In the genomic region with DNA sequence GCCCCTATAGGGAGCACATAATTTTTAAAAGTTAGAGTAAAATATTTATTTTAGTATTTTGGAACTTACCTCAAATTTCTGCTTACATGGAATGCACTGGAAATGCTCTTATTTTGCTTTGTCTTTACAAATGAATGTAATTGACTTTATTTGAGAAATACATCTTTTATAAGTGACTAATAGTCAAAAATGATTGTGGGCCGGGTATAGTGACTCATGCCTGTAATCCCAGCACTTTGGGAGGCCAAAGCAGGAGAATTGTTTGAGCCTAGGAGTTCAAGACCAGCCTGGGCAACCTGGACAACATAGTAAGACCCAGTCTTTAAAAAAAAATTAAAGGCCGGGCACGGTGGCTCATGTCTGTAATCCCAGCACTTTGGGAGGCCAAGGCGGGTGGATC, we compare ENCODE assay signal across 17 cellular contexts.
"Had no signal": no experiment of that assay in that cellular context is flagged by ENCODE, and none has a peak within 500 bp of the region (broad histone marks: within the 10 kb centered on the region; RNA-seq: fewer than 3 reads in every experiment).

No MANE protein-coding gene starts in this region.

- H3K27me3 ChIP-seq: brain microvascular endothelial cell, gastroesophageal sphincter had no signal

- DNase-seq: activated CD4-positive, alpha-beta T cell treated with anti-CD3 and anti-CD28 coated beads, Interleukin-2, amount 50 U/mL, for 1 hour; activated CD4-positive, CD25-positive, alpha-beta regulatory T cell; activated CD8-positive, alpha-beta memory T cell treated with anti-CD3 and anti-CD28 coated beads for 24 hours; activated naive CD4-positive, alpha-beta T cell; activated naive CD8-positive, alpha-beta T cell treated with anti-CD3 and anti-CD28 coated beads, Interleukin-2, amount 10 ng/mL, durations not matched to agents 7 days and 5 days; brain microvascular endothelial cell; cerebellar nuclear complex; dermis blood vessel endothelial cell; effector memory CD8-positive, alpha-beta T cell; mucosa of descending colon; naive thymus-derived CD4-positive, alpha-beta T cell had no signal

- H3K4me3 Mint-ChIP-seq: activated naive CD8-positive, alpha-beta T cell treated with anti-CD3 and anti-CD28 coated beads, Interleukin-2, amount 10 ng/mL, durations not matched to agents 7 days and 5 days; activated T-helper 1 cell treated with anti-CD3 and anti-CD28 coated beads, Interleukin-12 subunit alpha, Interleukin-12 subunit beta, Interleukin-2, Interleukin-4 antibody, amounts not matched to agents 30 ng/mL and 10 ng/mL and 1 ng/mL, durations not matched to agents 14 hours and 24 hours and 36 hours; effector memory CD8-positive, alpha-beta T cell; naive thymus-derived CD4-positive, alpha-beta T cell; stimulated activated effector memory CD8-positive, alpha-beta T cell treated with anti-CD3 and anti-CD28 coated beads, Interleukin-12 subunit alpha, Interleukin-12 subunit beta, amount 100 ng/mL, for 72 hours; T-helper 2 cell treated with Interferon-gamma antibody and Interleukin-4, amounts not matched to agents 5 μg/mL and 100 μg/mL, for 36 hours had no signal

- ATAC-seq: effector memory CD8-positive, alpha-beta T cell; gastroesophageal sphincter; left lobe of liver; mucosa of descending colon; naive thymus-derived CD4-positive, alpha-beta T cell; stimulated activated effector memory CD8-positive, alpha-beta T cell treated with anti-CD3 and anti-CD28 coated beads, Interleukin-12 subunit alpha, Interleukin-12 subunit beta, amount 100 ng/mL, for 72 hours had no signal

- H3K27me3 Mint-ChIP-seq: activated naive CD8-positive, alpha-beta T cell treated with anti-CD3 and anti-CD28 coated beads, Interleukin-2, amount 10 ng/mL, durations not matched to agents 7 days and 5 days; effector memory CD8-positive, alpha-beta T cell; naive thymus-derived CD4-positive, alpha-beta T cell had no signal

- H3K9me3 ChIP-seq: gastroesophageal sphincter, mucosa of descending colon, thoracic aorta had no signal

- H3K27ac ChIP-seq: brain microvascular endothelial cell, gastroesophageal sphincter, thoracic aorta had no signal

- H3K4me3 ChIP-seq: gastroesophageal sphincter, mucosa of descending colon, thoracic aorta had no signal

- H3K9me3 Mint-ChIP-seq: activated naive CD8-positive, alpha-beta T cell treated with anti-CD3 and anti-CD28 coated beads, Interleukin-2, amount 10 ng/mL, durations not matched to agents 7 days and 5 days; activated T-helper 1 cell treated with anti-CD3 and anti-CD28 coated beads, Interleukin-12 subunit alpha, Interleukin-12 subunit beta, Interleukin-2, Interleukin-4 antibody, amounts not matched to agents 30 ng/mL and 10 ng/mL and 1 ng/mL, durations not matched to agents 14 hours and 24 hours and 36 hours; effector memory CD8-positive, alpha-beta T cell; naive thymus-derived CD4-positive, alpha-beta T cell; stimulated activated effector memory CD8-positive, alpha-beta T cell treated with anti-CD3 and anti-CD28 coated beads, Interleukin-12 subunit alpha, Interleukin-12 subunit beta, amount 100 ng/mL, for 72 hours; T-helper 2 cell treated with Interferon-gamma antibody and Interleukin-4, amounts not matched to agents 5 μg/mL and 100 μg/mL, for 36 hours had no signal

- H3K27ac Mint-ChIP-seq: activated naive CD8-positive, alpha-beta T cell treated with anti-CD3 and anti-CD28 coated beads, Interleukin-2, amount 10 ng/mL, durations not matched to agents 7 days and 5 days; activated T-helper 1 cell treated with anti-CD3 and anti-CD28 coated beads, Interleukin-12 subunit alpha, Interleukin-12 subunit beta, Interleukin-2, Interleukin-4 antibody, amounts not matched to agents 30 ng/mL and 10 ng/mL and 1 ng/mL, durations not matched to agents 14 hours and 24 hours and 36 hours; effector memory CD8-positive, alpha-beta T cell; naive thymus-derived CD4-positive, alpha-beta T cell; stimulated activated effector memory CD8-positive, alpha-beta T cell treated with anti-CD3 and anti-CD28 coated beads, Interleukin-12 subunit alpha, Interleukin-12 subunit beta, amount 100 ng/mL, for 72 hours; T-helper 2 cell treated with Interferon-gamma antibody and Interleukin-4, amounts not matched to agents 5 μg/mL and 100 μg/mL, for 36 hours had no signal
